Comparison of ENCODE assay signal across 8 cellular contexts in the genomic region with DNA sequence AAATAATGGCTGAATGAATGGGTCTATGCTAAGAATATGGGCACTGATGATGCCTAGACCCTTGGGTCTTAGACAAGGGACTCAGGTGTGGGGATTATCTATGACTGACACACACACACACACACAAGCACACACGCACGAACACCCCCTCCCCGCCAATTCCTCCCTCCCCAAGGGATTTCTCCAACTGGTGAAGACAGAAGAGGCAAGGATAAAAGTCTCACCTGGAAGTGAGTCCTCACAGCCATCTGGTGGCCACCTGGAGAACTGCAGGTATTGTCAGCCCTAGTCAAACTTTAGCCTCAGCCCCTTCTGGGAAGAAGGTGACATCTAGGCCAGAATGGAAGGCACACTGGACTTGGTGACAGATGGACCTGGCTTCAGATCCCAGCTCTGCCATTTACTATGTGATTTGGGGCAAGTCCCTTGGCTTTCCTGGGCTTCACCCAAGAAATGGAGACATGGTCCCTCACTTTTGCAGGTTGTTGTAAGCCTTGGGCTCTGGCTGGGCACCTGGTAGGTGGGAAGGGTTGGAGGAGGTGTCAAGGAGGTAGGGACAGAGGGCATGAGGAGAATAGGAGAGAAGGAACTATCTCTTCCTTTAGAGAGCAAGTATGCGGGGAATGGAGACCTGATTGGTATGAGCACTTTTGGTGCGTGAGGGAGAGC. TPM values are rescaled to one million over a fixed set of nuclear protein-coding genes. Genes with fewer than 3 reads are reported as not detected.
DNase-seq lines count a peak whose midpoint lies in the region; ATAC-seq and TF ChIP-seq lines count a peak whose summit lies in the region.

No MANE protein-coding gene starts in this region.

- H3K4me1 ChIP-seq in BE2C (peaks cover 4% of the 10 kb centered on the region; the same call in 1 of the 2 replicates), PC-3 (ENCODE audit: insufficient read depth, low read length) (peaks cover 11% of the 10 kb centered on the region), gastroesophageal sphincter (peaks cover 0 to 29% (median 15%) of the 10 kb centered on the region in 3 donors)

- H3K36me3 Mint-ChIP-seq in activated T-helper 1 cell treated with anti-CD3 and anti-CD28 coated beads, Interleukin-12 subunit alpha, Interleukin-12 subunit beta, Interleukin-2, Interleukin-4 antibody, amounts not matched to agents 30 ng/mL and 10 ng/mL and 1 ng/mL, durations not matched to agents 14 hours and 24 hours and 36 hours (ENCODE audit: low read depth) = no peaks in the 10 kb centered on the region

- H3K36me3 ChIP-seq in BE2C (no peaks in the 10 kb centered on the region), PC-3 (ENCODE audit: low read depth, low read length) (no peaks in the 10 kb centered on the region), gastroesophageal sphincter (no peaks in the 10 kb centered on the region)

- H3K4me3 Mint-ChIP-seq in activated T-helper 1 cell treated with anti-CD3 and anti-CD28 coated beads, Interleukin-12 subunit alpha, Interleukin-12 subunit beta, Interleukin-2, Interleukin-4 antibody, amounts not matched to agents 30 ng/mL and 10 ng/mL and 1 ng/mL, durations not matched to agents 14 hours and 24 hours and 36 hours = no peak overlapping the region

- H3F3A ChIP-seq in PC-3 (ENCODE audit: low read length, unreplicated experiment) = no peaks in the 10 kb centered on the region

- TF ChIP-seq POLR2A in gastroesophageal sphincter (IDR thresholded peaks at IDR 0.05) = no peak

- H3K27ac ChIP-seq in PC-3 (ENCODE audit: low read length) (no peak overlapping the region), gastroesophageal sphincter (peak overlapping the region in 1 of 4 donors; percentile 13)

- no peak overlapping the region for H2AFZ ChIP-seq in PC-3 (ENCODE audit: low read length)

- H3K9ac ChIP-seq in PC-3 (ENCODE audit: low read length) = no peak overlapping the region

- DNase-seq in BE2C (peak; percentile 55), H4 (ENCODE audit: low spot score) (peak; percentile 34), PC-3 (peak; percentile 85), retinal pigment epithelial cell (ENCODE audit: low read depth) (no peak)
- peak; percentile 57 for DNase-seq in activated T-helper 1 cell treated with anti-CD3 and anti-CD28 coated beads, Interleukin-12 subunit alpha, Interleukin-12 subunit beta, Interleukin-2, Interleukin-4 antibody, amounts not matched to agents 30 ng/mL and 10 ng/mL and 1 ng/mL, durations not matched to agents 14 hours and 24 hours and 36 hours (ENCODE audit: low spot score)

- peaks cover 10% of the 10 kb centered on the region for H3K79me2 ChIP-seq in PC-3 (ENCODE audit: low read length)

- no peaks in the 10 kb centered on the region for H4K20me1 ChIP-seq in PC-3 (ENCODE audit: low read length)

- H3K9me3 Mint-ChIP-seq in activated T-helper 1 cell treated with anti-CD3 and anti-CD28 coated beads, Interleukin-12 subunit alpha, Interleukin-12 subunit beta, Interleukin-2, Interleukin-4 antibody, amounts not matched to agents 30 ng/mL and 10 ng/mL and 1 ng/mL, durations not matched to agents 14 hours and 24 hours and 36 hours = no peaks in the 10 kb centered on the region

- peaks cover 12% of the 10 kb centered on the region for H3K4me1 Mint-ChIP-seq in activated T-helper 1 cell treated with anti-CD3 and anti-CD28 coated beads, Interleukin-12 subunit alpha, Interleukin-12 subunit beta, Interleukin-2, Interleukin-4 antibody, amounts not matched to agents 30 ng/mL and 10 ng/mL and 1 ng/mL, durations not matched to agents 14 hours and 24 hours and 36 hours (ENCODE audit: low read depth)

- peak; percentile 79 for TF ChIP-seq CTCF in BE2C (IDR thresholded peaks at IDR 0.05; ENCODE audit: low read depth, low read length)
- peak; percentile 94 for TF ChIP-seq CTCF in PC-3 (conservative IDR thresholded peaks at IDR 0.05; ENCODE audit: low read depth, low read length)
- TF ChIP-seq CTCF in gastroesophageal sphincter (IDR thresholded peaks at IDR 0.05) = peak in 3 of 4 experiments; percentile 91 to 92 (median 92)
- TF ChIP-seq CTCF in retinal pigment epithelial cell (conservative IDR thresholded peaks at IDR 0.05; ENCODE audit: low read depth, low read length) = peak; percentile 90

- H3K4me2 ChIP-seq in PC-3 (ENCODE audit: low read length) = no peak overlapping the region

- CTCF ChIA-PET in PC-3 (lab: Charles Lee) = interaction anchor here (1.0 kb wide), 1 partner anchor 88 kb away, joined by 3 read pairs; no protein-coding TSS in a partner anchor

- H3K9me3 ChIP-seq in BE2C (no peaks in the 10 kb centered on the region), PC-3 (ENCODE audit: low read length) (no peaks in the 10 kb centered on the region), gastroesophageal sphincter (no peaks in the 10 kb centered on the region)

- intact Hi-C loops in PC-3 (cut with micrococcal nuclease) = loop anchor here (1.0 to 2.0 kb wide), 2 partner anchors 24 to 87 kb away; no protein-coding TSS in a partner anchor
- intact Hi-C loops in activated T-helper 1 cell treated with anti-CD3 and anti-CD28 coated beads, Interleukin-12 subunit alpha, Interleukin-12 subunit beta, Interleukin-2, Interleukin-4 antibody, amounts not matched to agents 30 ng/mL and 10 ng/mL and 1 ng/mL, durations not matched to agents 14 hours and 24 hours and 36 hours (cut with micrococcal nuclease) = loop anchor here (1.0 to 2.0 kb wide), 4 partner anchors 31 to 344 kb away; no protein-coding TSS in a partner anchor

- WGBS in gastroesophageal sphincter (ENCODE audit: low coverage in 1 of 2), 2 donors = 58 to 76% methylated on average over 2 to 5 of the region's 5 CpGs

- no peak overlapping the region for H3K27ac Mint-ChIP-seq in activated T-helper 1 cell treated with anti-CD3 and anti-CD28 coated beads, Interleukin-12 subunit alpha, Interleukin-12 subunit beta, Interleukin-2, Interleukin-4 antibody, amounts not matched to agents 30 ng/mL and 10 ng/mL and 1 ng/mL, durations not matched to agents 14 hours and 24 hours and 36 hours

- H3K27me3 ChIP-seq in BE2C (no peaks in the 10 kb centered on the region), PC-3 (ENCODE audit: low read length) (no peaks in the 10 kb centered on the region), gastroesophageal sphincter (peaks cover 6% of the 10 kb centered on the region)

- POLR2A ChIA-PET in PC-3 (lab: Charles Lee; ENCODE audit: unreplicated experiment) = no interaction called here

- TF ChIP-seq EP300 in gastroesophageal sphincter (IDR thresholded peaks at IDR 0.05) = no peak

- H3K9me2 ChIP-seq in PC-3 (replicated peaks; ENCODE audit: low read length) = no peaks in the 10 kb centered on the region

- peaks cover 15% of the 10 kb centered on the region for H3K27me3 Mint-ChIP-seq in activated T-helper 1 cell treated with anti-CD3 and anti-CD28 coated beads, Interleukin-12 subunit alpha, Interleukin-12 subunit beta, Interleukin-2, Interleukin-4 antibody, amounts not matched to agents 30 ng/mL and 10 ng/mL and 1 ng/mL, durations not matched to agents 14 hours and 24 hours and 36 hours (ENCODE audit: insufficient read depth)

- BruUV-seq in PC-3 (replicated peaks; lab: Mats Ljungman, UMichigan) = no TSS peak

- H3K4me3 ChIP-seq in BE2C (ENCODE audit: low read depth, low read length) = no peak overlapping the region
- no peak overlapping the region for H3K4me3 ChIP-seq in PC-3 (ENCODE audit: low read length)
- no peak overlapping the region for H3K4me3 ChIP-seq in gastroesophageal sphincter
- no peak overlapping the region for H3K4me3 ChIP-seq in retinal pigment epithelial cell (ENCODE audit: low read length)

- ATAC-seq in PC-3 (peak; percentile 29), gastroesophageal sphincter (no peak), GM21526 (IDR thresholded peaks at IDR 0.05; ENCODE audit: low FRiP score, unreplicated experiment) (no peak), GM18867 (IDR thresholded peaks at IDR 0.05; ENCODE audit: unreplicated experiment) (no peak)

RNA-seq across cellular contexts. Expression of gene GPR3, which starts 4.0 kb away (rescaled TPM):
- polyA plus RNA-seq in BE2C (2012; ENCODE audit: insufficient read depth, insufficient read length, low read depth) = 5.5 TPM
- total RNA-seq in H4 (2014; rRNA removed; shearing (Covaris generic)) = 0.23 and 1.1 TPM in 2 replicates
- total RNA-seq in PC-3 (2014; rRNA removed) (4.7 TPM in 2 replicates), gastroesophageal sphincter (under 1 TPM in 1 of 4 donors, not detected in 3; 0.67 TPM)
- total RNA-seq in activated T-helper 1 cell treated with anti-CD3 and anti-CD28 coated beads, Interleukin-12 subunit alpha, Interleukin-12 subunit beta, Interleukin-2, Interleukin-4 antibody, amounts not matched to agents 30 ng/mL and 10 ng/mL and 1 ng/mL, durations not matched to agents 14 hours and 24 hours and 36 hours = 3.2 and 4.0 TPM in 2 replicates

RNA-seq across cellular contexts. Expression of gene CD164L2, which starts 5.3 kb away (rescaled TPM):
- not detected for polyA plus RNA-seq in BE2C (2012; ENCODE audit: insufficient read depth, insufficient read length, low read depth)
- not detected in 2 replicates for total RNA-seq in H4 (2014; rRNA removed; shearing (Covaris generic))
- total RNA-seq in PC-3 (2014; rRNA removed) (0.40 and 0.47 TPM in 2 replicates), gastroesophageal sphincter (not detected)
- not detected in 2 replicates for total RNA-seq in activated T-helper 1 cell treated with anti-CD3 and anti-CD28 coated beads, Interleukin-12 subunit alpha, Interleukin-12 subunit beta, Interleukin-2, Interleukin-4 antibody, amounts not matched to agents 30 ng/mL and 10 ng/mL and 1 ng/mL, durations not matched to agents 14 hours and 24 hours and 36 hours

RNA-seq across cellular contexts. Expression of gene FCN3, which starts 13.8 kb away (rescaled TPM):
- not detected for polyA plus RNA-seq in BE2C (2012; ENCODE audit: insufficient read depth, insufficient read length, low read depth)
- not detected in 2 replicates for total RNA-seq in H4 (2014; rRNA removed; shearing (Covaris generic))
- total RNA-seq in PC-3 (2014; rRNA removed) = not detected in 2 replicates
- not detected in 2 replicates for total RNA-seq in activated T-helper 1 cell treated with anti-CD3 and anti-CD28 coated beads, Interleukin-12 subunit alpha, Interleukin-12 subunit beta, Interleukin-2, Interleukin-4 antibody, amounts not matched to agents 30 ng/mL and 10 ng/mL and 1 ng/mL, durations not matched to agents 14 hours and 24 hours and 36 hours
- 10 to 100 TPM in 1 of 4 donors, 1 to 10 TPM in 3; 4.6 to 11.5 (median 6.3) TPM for total RNA-seq in gastroesophageal sphincter

RNA-seq across cellular contexts. Expression of gene MAP3K6, which starts 21.7 kb away (rescaled TPM):
- 3.6 TPM for polyA plus RNA-seq in BE2C (2012; ENCODE audit: insufficient read depth, insufficient read length, low read depth)
- 4.2 and 6.7 TPM in 2 replicates for total RNA-seq in H4 (2014; rRNA removed; shearing (Covaris generic))
- total RNA-seq in PC-3 (2014; rRNA removed) (25.1 and 44.5 TPM in 2 replicates), gastroesophageal sphincter (10 to 100 TPM; 31.1 to 64.3 (median 54.3) TPM)
- 11.2 and 13.7 TPM in 2 replicates for total RNA-seq in activated T-helper 1 cell treated with anti-CD3 and anti-CD28 coated beads, Interleukin-12 subunit alpha, Interleukin-12 subunit beta, Interleukin-2, Interleukin-4 antibody, amounts not matched to agents 30 ng/mL and 10 ng/mL and 1 ng/mL, durations not matched to agents 14 hours and 24 hours and 36 hours

RNA-seq across cellular contexts. Expression of gene SYTL1, which starts 46.6 kb away (rescaled TPM):
- polyA plus RNA-seq in BE2C (2012; ENCODE audit: insufficient read depth, insufficient read length, low read depth) = 0.88 TPM
- 0.99 and 1.0 TPM in 2 replicates for total RNA-seq in H4 (2014; rRNA removed; shearing (Covaris generic))
- 26.8 and 34.3 TPM in 2 replicates for total RNA-seq in PC-3 (2014; rRNA removed)
- 24.4 and 26.3 TPM in 2 replicates for total RNA-seq in activated T-helper 1 cell treated with anti-CD3 and anti-CD28 coated beads, Interleukin-12 subunit alpha, Interleukin-12 subunit beta, Interleukin-2, Interleukin-4 antibody, amounts not matched to agents 30 ng/mL and 10 ng/mL and 1 ng/mL, durations not matched to agents 14 hours and 24 hours and 36 hours
- total RNA-seq in gastroesophageal sphincter = 1 to 10 TPM in 2 of 4 donors, under 1 TPM in 2; 0.81 to 4.8 (median 2.7) TPM
